28 cellular contexts compared by ENCODE assay signal in the genomic region with DNA sequence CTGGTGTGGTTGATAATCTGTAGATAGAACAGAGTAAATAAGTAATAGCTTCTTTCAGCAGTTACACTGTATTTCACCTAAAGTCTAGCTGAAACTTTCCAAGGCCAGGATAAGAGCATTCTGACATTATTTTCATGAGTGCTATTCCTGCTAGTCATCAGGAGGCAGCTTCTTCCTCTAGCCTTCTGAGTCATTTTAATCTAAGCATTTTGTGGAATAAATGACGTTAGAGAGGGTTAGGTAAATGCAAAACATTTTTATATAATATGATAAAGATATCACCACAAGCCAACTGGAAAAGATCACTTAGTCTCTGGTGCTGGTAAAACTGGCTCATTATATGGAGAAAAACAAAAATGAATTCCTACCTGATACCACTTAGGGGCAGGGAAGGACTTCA.
DNase-seq lines count a peak whose midpoint lies in the region; ATAC-seq and TF ChIP-seq lines count a peak whose summit lies in the region.
"Had no signal": no experiment of that assay in that cellular context is flagged by ENCODE, and none has a peak within 500 bp of the region (broad histone marks: within the 10 kb centered on the region; RNA-seq: fewer than 3 reads in every experiment).

No MANE protein-coding gene starts in this region.

- no peaks in the 10 kb centered on the region for H3K79me2 ChIP-seq in mammary epithelial cell (ENCODE audit: insufficient read depth, low read length)

- dilution Hi-C loops in mammary epithelial cell (cut with HindIII; ENCODE audit: low sequenced_read_pairs): no loop called here

- DNase-seq in AG08395 (ENCODE audit: low spot score): peak; percentile 11
- DNase-seq in LHCN-M2 (ENCODE audit: low read depth): peak; percentile 16
- peak; percentile 27 for DNase-seq in mammary epithelial cell
- DNase-seq in fibroblast of the aortic adventitia (ENCODE audit: low read depth): peak; percentile 80
- DNase-seq in stimulated activated naive CD4-positive, alpha-beta T cell (lab: John Stamatoyannopoulos, UW): no peak
- DNase-seq in GM10266 (ENCODE audit: extremely low spot score): no peak
- DNase-seq in NK-92 treated with Interleukin-12 subunit alpha and Interleukin-12 subunit beta, amount 100 ng/mL, for 24 hours (lab: John Stamatoyannopoulos, UW): no peak
- DNase-seq: activated B cell treated with CpG ODN at 0.5 μM for 24 hours; activated CD4-positive, alpha-beta T cell treated with anti-CD3 and anti-CD28 coated beads, Interleukin-2, amount 50 U/mL, for 4 hours; activated naive CD4-positive, alpha-beta T cell treated with anti-CD3 and anti-CD28 coated beads, Interleukin-2, amount 10 ng/mL, durations not matched to agents 7 days and 5 days; anterior cingulate cortex; cerebellar nuclear complex; DMS79; effector memory CD4-positive, alpha-beta T cell; GF-D8; H9; MM.1S; NCI-H1417 treated with DMSO at 0.1 percent for 48 hours; NCI-H2081 treated with DMSO at 0.1 percent for 48 hours; Right ventricle myocardium superior; small intestine; stimulated activated CD4-positive, alpha-beta T cell treated with anti-CD3 and anti-CD28 coated beads, Interleukin-1b, Interleukin-23, amount 100 ng/mL, for 48 hours; T-helper 9 cell had no signal

- H3K4me1 ChIP-seq in mammary epithelial cell (ENCODE audit: insufficient read depth, low read length): peaks cover 6% of the 10 kb centered on the region
- H3K4me1 ChIP-seq: BLaER1 had no signal

- 50% methylated on average over 1 of the region's 1 CpG for WGBS in mammary epithelial cell (ENCODE audit: low coverage, missing lambda C conversion rate)

- H3K4me2 ChIP-seq in mammary epithelial cell (ENCODE audit: insufficient read depth, low read depth, low read length): no peak overlapping the region
- H3K4me2 ChIP-seq: BLaER1 had no signal

- no peak overlapping the region for H3K4me3 ChIP-seq in mammary epithelial cell (replicated peaks in 1 of 3; ENCODE audit: insufficient read depth in 1 of 3, low read depth in 2 of 3, low read length in 3 of 3)
- no peak overlapping the region for H3K4me3 ChIP-seq in fibroblast of the aortic adventitia (ENCODE audit: low read depth, low read length)
- H3K4me3 ChIP-seq: BLaER1, K562, suprapubic skin had no signal

- no peaks in the 10 kb centered on the region for H3K36me3 ChIP-seq in mammary epithelial cell (ENCODE audit: insufficient read depth, low read length)
- H3K36me3 ChIP-seq: BLaER1, suprapubic skin had no signal

- no peaks in the 10 kb centered on the region for H3K27me3 ChIP-seq in mammary epithelial cell (ENCODE audit: insufficient read depth, low read length)
- H3K27me3 ChIP-seq: BLaER1, suprapubic skin had no signal

- ATAC-seq in HG03457 (IDR thresholded peaks at IDR 0.05; ENCODE audit: unreplicated experiment): no peak
- ATAC-seq: esophagus mucosa, K562 had no signal

- CTCF ChIA-PET in mammary epithelial cell (lab: Charles Lee; ENCODE audit: low non-redundant PET): interaction anchor here (0.8 kb wide), 1 partner anchor 142 kb away, joined by 8 read pairs; the partner anchor contains the start of gene GAREM1

- no peak for TF ChIP-seq CTCF in mammary epithelial cell (conservative IDR thresholded peaks at IDR 0.05 in 1 of 2, IDR thresholded peaks at IDR 0.05 in 1 of 2; ENCODE audit: extremely low read depth in 1 of 2, insufficient read depth in 1 of 2, low read depth in 1 of 2, low read length in 2 of 2)
- TF ChIP-seq CTCF in fibroblast of the aortic adventitia (IDR thresholded peaks at IDR 0.05; ENCODE audit: insufficient read depth, low read length): no peak
- no peak for TF ChIP-seq CTCF in GM10266 (IDR thresholded peaks at IDR 0.05; ENCODE audit: control insufficient read depth, insufficient read depth, low read depth, missing control alignments)

- no peaks in the 10 kb centered on the region for H3K9me3 ChIP-seq in mammary epithelial cell (replicated peaks; ENCODE audit: insufficient read depth, low read length)
- H3K9me3 ChIP-seq: BLaER1, suprapubic skin had no signal

- intact Hi-C loops in mammary epithelial cell (cut with micrococcal nuclease): no loop called here

- in situ Hi-C loops in mammary epithelial cell (cut with MboI; ENCODE audit: low sequenced_read_pairs in 2 of 2): no loop called here

- no peak overlapping the region for H3K27ac ChIP-seq in mammary epithelial cell (ENCODE audit: insufficient read depth, low read depth, low read length)
- H3K27ac ChIP-seq: BLaER1, suprapubic skin had no signal

- no peak overlapping the region for H2AFZ ChIP-seq in mammary epithelial cell (ENCODE audit: low read depth, low read length)

- no peaks in the 10 kb centered on the region for H4K20me1 ChIP-seq in mammary epithelial cell (ENCODE audit: insufficient read depth, low read length)
- H4K20me1 ChIP-seq: BLaER1 had no signal

- no peak overlapping the region for H3K9ac ChIP-seq in mammary epithelial cell (ENCODE audit: insufficient read depth, low read length)
- H3K9ac ChIP-seq: BLaER1 had no signal

- BruUV-seq in mammary epithelial cell (replicated peaks; lab: Mats Ljungman, UMichigan): no TSS peak

Comparison
In these comparisons a context has a peak if more than half of its experiments do, and no peak if none do; other contexts are left out.
1. DNase-seq: peak in AG08395 (single experiment), LHCN-M2 (single experiment), mammary epithelial cell (single experiment) and fibroblast of the aortic adventitia (single experiment); none in stimulated activated naive CD4-positive, alpha-beta T cell (0 of 6), GM10266 (single experiment) and NK-92 treated with Interleukin-12 subunit alpha and Interleukin-12 subunit beta, amount 100 ng/mL, for 24 hours (single experiment).